17 cellular contexts compared by ENCODE assay signal in the genomic region with DNA sequence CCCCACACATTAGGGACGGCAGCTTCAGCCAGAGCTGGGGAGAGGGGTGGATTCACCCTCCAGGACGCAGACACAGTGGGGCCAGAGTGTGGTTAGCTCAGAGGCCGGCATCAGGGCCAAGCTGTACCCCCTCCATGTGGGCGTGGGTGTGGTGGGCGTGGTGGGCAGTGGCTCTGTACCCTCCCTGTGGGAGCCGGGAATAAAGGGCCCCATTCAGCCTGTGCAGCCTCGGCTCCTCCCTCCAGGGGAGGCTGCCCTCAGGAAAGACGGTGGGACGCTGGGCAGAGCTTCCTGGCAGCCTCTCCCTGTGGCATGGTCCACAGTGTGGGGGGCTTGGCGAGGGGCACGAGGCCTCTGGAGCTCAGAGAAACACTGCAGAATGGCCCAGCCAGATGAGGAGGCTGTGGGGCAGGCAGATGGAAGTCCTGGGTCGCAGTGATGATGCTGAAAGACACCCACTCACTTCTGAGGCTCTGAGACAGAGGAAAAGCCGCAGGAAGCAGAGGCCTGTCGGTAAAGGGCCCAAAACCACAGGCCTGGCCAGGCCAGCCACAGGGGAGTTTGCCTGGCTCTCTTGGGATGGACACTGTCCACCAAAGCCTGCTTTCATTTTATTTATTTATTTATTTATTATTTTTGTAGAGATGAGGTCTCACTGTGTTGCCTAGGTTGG.
DNase-seq lines count a peak whose midpoint lies in the region; ATAC-seq and TF ChIP-seq lines count a peak whose summit lies in the region.
"Had no signal": no experiment of that assay in that cellular context is flagged by ENCODE, and none has a peak within 500 bp of the region (broad histone marks: within the 10 kb centered on the region; RNA-seq: fewer than 3 reads in every experiment).

No MANE protein-coding gene starts in this region.

- H3K4me1 ChIP-seq in esophagus squamous epithelium (peaks cover 43 to 92% (median 69%) of the 10 kb centered on the region in 3 donors), Peyer's patch (peaks cover 0 to 20% (median 0%) of the 10 kb centered on the region in 4 donors)
- H3K4me1 ChIP-seq: HAP-1 had no signal

- 42 to 62% methylated on average over 3 to 9 of the region's 14 CpGs for WGBS in esophagus squamous epithelium, 2 donors

- TF ChIP-seq CTCF in esophagus squamous epithelium (IDR thresholded peaks at IDR 0.05) = no peak
- TF ChIP-seq CTCF in Peyer's patch (IDR thresholded peaks at IDR 0.05) = no peak

- H3K4me1 Mint-ChIP-seq in activated CD4-positive, alpha-beta T cell treated with anti-CD3 and anti-CD28 coated beads, Interleukin-2, amount 10 ng/mL, durations not matched to agents 24 days and 14 days = peaks cover 51% of the 10 kb centered on the region
- peaks cover 51% of the 10 kb centered on the region for H3K4me1 Mint-ChIP-seq in T-helper 1 cell treated with Interleukin-12 subunit alpha and Interleukin-12 subunit beta and Interleukin-4 antibody, amounts not matched to agents 30 μg/mL and 1 μg/mL, for 36 hours (ENCODE audit: low read depth)
- H3K4me1 Mint-ChIP-seq in stimulated activated effector memory CD8-positive, alpha-beta T cell treated with anti-CD3 and anti-CD28 coated beads, Interleukin-12 subunit alpha, Interleukin-12 subunit beta, amount 100 ng/mL, for 72 hours = peaks cover 37% of the 10 kb centered on the region

- no peak for DNase-seq in activated CD4-positive, alpha-beta T cell treated with anti-CD3 and anti-CD28 coated beads, Interleukin-2, amount 10 ng/mL, durations not matched to agents 24 days and 14 days
- DNase-seq in activated CD4-positive, alpha-beta T cell treated with anti-CD3 and anti-CD28 coated beads, Interleukin-2, amount 50 U/mL, for 1 hour = no peak
- DNase-seq in esophagus squamous epithelium (lab: John Stamatoyannopoulos, UW) (no peak), T1000 (lab: John Stamatoyannopoulos, UW) (no peak), Peyer's patch (no peak)
- no peak for DNase-seq in stimulated activated effector memory CD8-positive, alpha-beta T cell treated with anti-CD3 and anti-CD28 coated beads, Interleukin-12 subunit alpha, Interleukin-12 subunit beta, amount 100 ng/mL, for 72 hours (ENCODE audit: low spot score in 2 of 2)
- DNase-seq: 8988T; NCI-H1105 treated with DMSO at 0.1 percent for 48 hours; NCI-H226; nucleus accumbens; SK-N-SH; stimulated activated naive CD8-positive, alpha-beta T cell treated with anti-CD3 and anti-CD28 coated beads, Interleukin-15, amount 100 ng/mL, for 72 hours had no signal

- ATAC-seq in stimulated activated effector memory CD8-positive, alpha-beta T cell treated with anti-CD3 and anti-CD28 coated beads, Interleukin-12 subunit alpha, Interleukin-12 subunit beta, amount 100 ng/mL, for 72 hours = no peak
- no peak for ATAC-seq in GM21390 (IDR thresholded peaks at IDR 0.05; ENCODE audit: unreplicated experiment)
- ATAC-seq: stimulated activated naive CD8-positive, alpha-beta T cell treated with anti-CD3 and anti-CD28 coated beads, Interleukin-15, amount 100 ng/mL, for 72 hours had no signal

- no peak for TF ChIP-seq POLR2A in esophagus squamous epithelium (IDR thresholded peaks at IDR 0.05)
- TF ChIP-seq POLR2A in Peyer's patch (IDR thresholded peaks at IDR 0.05) = no peak

- peak overlapping the region; percentile 86 for H3K27ac Mint-ChIP-seq in activated CD4-positive, alpha-beta T cell treated with anti-CD3 and anti-CD28 coated beads, Interleukin-2, amount 10 ng/mL, durations not matched to agents 24 days and 14 days
- H3K27ac Mint-ChIP-seq in T-helper 1 cell treated with Interleukin-12 subunit alpha and Interleukin-12 subunit beta and Interleukin-4 antibody, amounts not matched to agents 30 μg/mL and 1 μg/mL, for 36 hours = peak overlapping the region; percentile 90
- peak overlapping the region; percentile 74 for H3K27ac Mint-ChIP-seq in stimulated activated effector memory CD8-positive, alpha-beta T cell treated with anti-CD3 and anti-CD28 coated beads, Interleukin-12 subunit alpha, Interleukin-12 subunit beta, amount 100 ng/mL, for 72 hours
- H3K27ac Mint-ChIP-seq: mesothelial cell of epicardium had no signal

- peaks cover 4% of the 10 kb centered on the region for H3K36me3 Mint-ChIP-seq in activated CD4-positive, alpha-beta T cell treated with anti-CD3 and anti-CD28 coated beads, Interleukin-2, amount 10 ng/mL, durations not matched to agents 24 days and 14 days (ENCODE audit: low read depth)
- H3K36me3 Mint-ChIP-seq in T-helper 1 cell treated with Interleukin-12 subunit alpha and Interleukin-12 subunit beta and Interleukin-4 antibody, amounts not matched to agents 30 μg/mL and 1 μg/mL, for 36 hours (ENCODE audit: low read depth) = peaks cover 9% of the 10 kb centered on the region
- H3K36me3 Mint-ChIP-seq in stimulated activated effector memory CD8-positive, alpha-beta T cell treated with anti-CD3 and anti-CD28 coated beads, Interleukin-12 subunit alpha, Interleukin-12 subunit beta, amount 100 ng/mL, for 72 hours = peaks cover 6% of the 10 kb centered on the region
- H3K36me3 Mint-ChIP-seq: mesothelial cell of epicardium had no signal

- H3K36me3 ChIP-seq in esophagus squamous epithelium = peaks cover 0 to 4% (median 0%) of the 10 kb centered on the region in 3 donors
- no peaks in the 10 kb centered on the region for H3K36me3 ChIP-seq in Peyer's patch
- H3K36me3 ChIP-seq: HAP-1 had no signal

- H3K27ac ChIP-seq in esophagus squamous epithelium (peak overlapping the region; percentile 83 to 95 (median 90)), Peyer's patch (no peak overlapping the region)
- H3K27ac ChIP-seq: C4-2B had no signal

- H3K27me3 ChIP-seq in esophagus squamous epithelium = no peaks in the 10 kb centered on the region
- H3K27me3 ChIP-seq in Peyer's patch = no peaks in the 10 kb centered on the region

- peaks cover 11% of the 10 kb centered on the region for H3K9me3 Mint-ChIP-seq in activated CD4-positive, alpha-beta T cell treated with anti-CD3 and anti-CD28 coated beads, Interleukin-2, amount 10 ng/mL, durations not matched to agents 24 days and 14 days
- H3K9me3 Mint-ChIP-seq in T-helper 1 cell treated with Interleukin-12 subunit alpha and Interleukin-12 subunit beta and Interleukin-4 antibody, amounts not matched to agents 30 μg/mL and 1 μg/mL, for 36 hours = peaks cover 13% of the 10 kb centered on the region
- H3K9me3 Mint-ChIP-seq in stimulated activated effector memory CD8-positive, alpha-beta T cell treated with anti-CD3 and anti-CD28 coated beads, Interleukin-12 subunit alpha, Interleukin-12 subunit beta, amount 100 ng/mL, for 72 hours = peaks cover 5% of the 10 kb centered on the region
- H3K9me3 Mint-ChIP-seq: mesothelial cell of epicardium had no signal

- H3K4me3 ChIP-seq in esophagus squamous epithelium (peak overlapping the region; percentile 3 to 45 (median 29)), Peyer's patch (no peak overlapping the region)
- H3K4me3 ChIP-seq: HAP-1 had no signal

- intact Hi-C loops in activated CD4-positive, alpha-beta T cell treated with anti-CD3 and anti-CD28 coated beads, Interleukin-2, amount 10 ng/mL, durations not matched to agents 24 days and 14 days (cut with micrococcal nuclease) = no loop called here
- intact Hi-C loops in esophagus squamous epithelium (cut with DNase I) = no loop called here

- H3K4me3 Mint-ChIP-seq in activated CD4-positive, alpha-beta T cell treated with anti-CD3 and anti-CD28 coated beads, Interleukin-2, amount 10 ng/mL, durations not matched to agents 24 days and 14 days = peak overlapping the region; percentile 54
- H3K4me3 Mint-ChIP-seq in T-helper 1 cell treated with Interleukin-12 subunit alpha and Interleukin-12 subunit beta and Interleukin-4 antibody, amounts not matched to agents 30 μg/mL and 1 μg/mL, for 36 hours = peak overlapping the region; percentile 31
- H3K4me3 Mint-ChIP-seq in stimulated activated effector memory CD8-positive, alpha-beta T cell treated with anti-CD3 and anti-CD28 coated beads, Interleukin-12 subunit alpha, Interleukin-12 subunit beta, amount 100 ng/mL, for 72 hours = peak overlapping the region; percentile 30
- H3K4me3 Mint-ChIP-seq: mesothelial cell of epicardium; stimulated activated naive CD8-positive, alpha-beta T cell treated with anti-CD3 and anti-CD28 coated beads, Interleukin-15, amount 100 ng/mL, for 72 hours had no signal

- H3K27me3 Mint-ChIP-seq in activated CD4-positive, alpha-beta T cell treated with anti-CD3 and anti-CD28 coated beads, Interleukin-2, amount 10 ng/mL, durations not matched to agents 24 days and 14 days = peaks cover 4% of the 10 kb centered on the region
- no peaks in the 10 kb centered on the region for H3K27me3 Mint-ChIP-seq in T-helper 1 cell treated with Interleukin-12 subunit alpha and Interleukin-12 subunit beta and Interleukin-4 antibody, amounts not matched to agents 30 μg/mL and 1 μg/mL, for 36 hours (ENCODE audit: low read depth)
- H3K27me3 Mint-ChIP-seq: stimulated activated naive CD8-positive, alpha-beta T cell treated with anti-CD3 and anti-CD28 coated beads, Interleukin-15, amount 100 ng/mL, for 72 hours had no signal

- H3K9me3 ChIP-seq in esophagus squamous epithelium = no peaks in the 10 kb centered on the region
- no peaks in the 10 kb centered on the region for H3K9me3 ChIP-seq in Peyer's patch
- H3K9me3 ChIP-seq: HAP-1, SK-N-SH had no signal

Comparison
In these comparisons a context has a peak if more than half of its experiments do, and no peak if none do; other contexts are left out.
1. H3K27ac ChIP-seq: peak in esophagus squamous epithelium (4 of 4); none in Peyer's patch (0 of 4).
2. H3K4me3 ChIP-seq: peak in esophagus squamous epithelium (4 of 4); none in Peyer's patch (0 of 4).
3. Peak in every context shown above with its lines, with median percentiles within 50 percentile points of each other: H3K27ac Mint-ChIP-seq and H3K4me3 Mint-ChIP-seq.